Comparison of ENCODE assay signal across 8 cellular contexts in genomic region chr17:74748529-74749261, GRCh38. TPM values are rescaled to one million over a fixed set of nuclear protein-coding genes. Genes with fewer than 3 reads are reported as not detected.
DNase-seq lines count a peak whose midpoint lies in the region; ATAC-seq, FAIRE-seq and TF ChIP-seq lines count a peak whose summit lies in the region.

Gene NHERF1, plus strand, starts transcription at chr17:74748628. Its CDS starts 219 bp downstream, at chr17:74748847.

- ATAC-seq in GM21825 (IDR thresholded peaks at IDR 0.05; ENCODE audit: unreplicated experiment): peak; percentile 15
- ATAC-seq in pancreas: peak; percentile 77 to 84 (median 82)

- H3K9ac ChIP-seq in SK-N-MC (ENCODE audit: insufficient read length): peak within 1 kb of the TSS; percentile 45

- no peaks in the 10 kb centered on the region for H3K27me3 Mint-ChIP-seq in activated naive CD4-positive, alpha-beta T cell treated with anti-CD3 and anti-CD28 coated beads, Interleukin-2, amount 50 U/mL, for 24 hours

- FAIRE-seq in pancreas (lab: Jason Lieb, UNC): no peak

- intact Hi-C loops in head of caudate nucleus (cut with DNase I): no loop called here
- intact Hi-C loops in pancreas (cut with DNase I): loop anchor here in 1 of 3 donors (10.0 kb wide), 1 partner anchor 116 kb away; no protein-coding TSS in a partner anchor
- intact Hi-C loops in tibial artery (cut with DNase I; ENCODE audit: low total_unique reads): loop anchor here (2.0 kb wide), 1 partner anchor 28 kb away; the partner anchor contains the start of gene NAT9

- no peaks in the 10 kb centered on the region for H3K9me3 ChIP-seq in SK-N-MC (ENCODE audit: low read depth, low read length)
- no peaks in the 10 kb centered on the region for H3K9me3 ChIP-seq in pancreas
- no peaks in the 10 kb centered on the region for H3K9me3 ChIP-seq in tibial artery

- H3K4me3 ChIP-seq in SK-N-MC: peak within 1 kb of the TSS; percentile 85
- H3K4me3 ChIP-seq in pancreas: peak within 1 kb of the TSS; percentile 55 to 98 (median 88)
- H3K4me3 ChIP-seq in tibial artery: peak within 1 kb of the TSS; percentile 95 to 98

- H3K4me1 ChIP-seq in pancreas: peaks cover 18 to 28% (median 24%) of the 10 kb centered on the region in 3 donors
- peaks cover 0 to 43% (median 36%) of the 10 kb centered on the region in 4 donors for H3K4me1 ChIP-seq in tibial artery

- WGBS in pancreas, 2 donors: 0% methylated on average over 60 to 89 of the region's 89 CpGs

- peak within 1 kb of the TSS; percentile 99 for H3K4me3 Mint-ChIP-seq in activated naive CD4-positive, alpha-beta T cell treated with anti-CD3 and anti-CD28 coated beads, Interleukin-2, amount 50 U/mL, for 24 hours

- in situ Hi-C loops in G401 (cut with HindIII; ENCODE audit: low sequenced_read_pairs): no loop called here

- DNase-seq in G401 (ENCODE audit: low spot score) (peak; percentile 95), LHCN-M2 (ENCODE audit: low read depth) (peak; percentile 90), SK-N-MC (ENCODE audit: low read depth, low spot score) (no peak), head of caudate nucleus (peak; percentile 83 to 97 (median 95)), pancreas (peak; percentile 93 to 99 (median 96)), tibial artery (peak; percentile 95 to 97)

- no peaks in the 10 kb centered on the region for H3K9me3 Mint-ChIP-seq in activated naive CD4-positive, alpha-beta T cell treated with anti-CD3 and anti-CD28 coated beads, Interleukin-2, amount 50 U/mL, for 24 hours

- H3K36me3 ChIP-seq in SK-N-MC (ENCODE audit: insufficient read depth, low read length) (no peaks in the 10 kb centered on the region), pancreas (no peaks in the 10 kb centered on the region), tibial artery (no peaks in the 10 kb centered on the region)

- peak in 1 of 4 donors; percentile 14 for TF ChIP-seq CTCF in pancreas (IDR thresholded peaks at IDR 0.05)
- no peak for TF ChIP-seq CTCF in tibial artery (IDR thresholded peaks at IDR 0.05)

- peak within 1 kb of the TSS; percentile 98 for H3K27ac Mint-ChIP-seq in activated naive CD4-positive, alpha-beta T cell treated with anti-CD3 and anti-CD28 coated beads, Interleukin-2, amount 50 U/mL, for 24 hours

- H3K4me1 Mint-ChIP-seq in activated naive CD4-positive, alpha-beta T cell treated with anti-CD3 and anti-CD28 coated beads, Interleukin-2, amount 50 U/mL, for 24 hours: peaks cover 73% of the 10 kb centered on the region

- H3K36me3 Mint-ChIP-seq in activated naive CD4-positive, alpha-beta T cell treated with anti-CD3 and anti-CD28 coated beads, Interleukin-2, amount 50 U/mL, for 24 hours: peaks cover 5% of the 10 kb centered on the region

- no peak within 1 kb of the TSS for H3K27ac ChIP-seq in SK-N-MC
- H3K27ac ChIP-seq in pancreas: peak within 1 kb of the TSS; percentile 88 to 97 (median 95)
- peak within 1 kb of the TSS; percentile 80 to 89 for H3K27ac ChIP-seq in tibial artery

- H3K27me3 ChIP-seq in pancreas: no peaks in the 10 kb centered on the region
- H3K27me3 ChIP-seq in tibial artery: no peaks in the 10 kb centered on the region

RNA-seq across cellular contexts. Expression of gene NHERF1, which starts in this region (rescaled TPM):
- 82.3 and 90.0 TPM in 2 replicates for total RNA-seq in G401 (2014; rRNA removed; shearing (Covaris generic))
- total RNA-seq in LHCN-M2 (2014; rRNA removed) (97.6 and 119 TPM in 2 replicates), pancreas (10 to 100 TPM; 40.1 to 78.5 (median 55.9) TPM)
- 98.4 TPM for polyA plus RNA-seq in LHCN-M2 (2012)
- polyA plus RNA-seq in pancreas: 10 to 100 TPM; 48.9 to 91.9 TPM
